10 cellular contexts compared by ENCODE assay signal in genomic region chr4:71006203-71006907, GRCh38. TPM values are rescaled to one million over a fixed set of nuclear protein-coding genes. Genes with fewer than 3 reads are reported as not detected.
DNase-seq lines count a peak whose midpoint lies in the region; ATAC-seq, FAIRE-seq and TF ChIP-seq lines count a peak whose summit lies in the region.
"Had no signal": no experiment of that assay in that cellular context is flagged by ENCODE, and none has a peak within 500 bp of the region (broad histone marks: within the 10 kb centered on the region; RNA-seq: fewer than 3 reads in every experiment).

No MANE protein-coding gene starts in this region.

- no peak overlapping the region for H2BK120ac ChIP-seq in mesendoderm (ENCODE audit: low read depth, low read length)

- H3K23ac ChIP-seq in mesendoderm (ENCODE audit: low read length) = no peak overlapping the region

- no peak for TF ChIP-seq POLR2A in GM18505 (IDR thresholded peaks at IDR 0.05; ENCODE audit: borderline replicate concordance, extremely low read depth, insufficient read depth, insufficient read length)

- no peak for FAIRE-seq in D721Med (lab: Jason Lieb, UNC)
- no peak for FAIRE-seq in kidney (lab: Jason Lieb, UNC)

- H2BK15ac ChIP-seq in mesendoderm (replicated peaks; ENCODE audit: low read depth) = no peak overlapping the region

- no peak overlapping the region for H3K4ac ChIP-seq in mesendoderm (ENCODE audit: low read depth, low read length)

- H2AK5ac ChIP-seq in mesendoderm (ENCODE audit: low read length) = no peak overlapping the region

- H3K36me3 ChIP-seq in effector memory CD4-positive, alpha-beta T cell (ENCODE audit: control insufficient read depth, insufficient read depth, low read length) = no peaks in the 10 kb centered on the region
- no peaks in the 10 kb centered on the region for H3K36me3 ChIP-seq in mesendoderm (ENCODE audit: control insufficient read depth, insufficient read depth, low read length)
- no peaks in the 10 kb centered on the region for H3K36me3 ChIP-seq in kidney (ENCODE audit: control insufficient read depth in 1 of 2, insufficient read depth in 2 of 2, low read length in 2 of 2)
- H3K36me3 ChIP-seq: right lobe of liver had no signal

- no peak overlapping the region for H2BK5ac ChIP-seq in mesendoderm (ENCODE audit: low read length)

- WGBS in mesendoderm (ENCODE audit: extremely low coverage, insufficient coverage, low lambda C conversion rate) = 100% methylated on average over 2 of the region's 6 CpGs

- no peak overlapping the region for H4K8ac ChIP-seq in mesendoderm (ENCODE audit: low read depth, low read length)

- no peak overlapping the region for H3K4me3 ChIP-seq in effector memory CD4-positive, alpha-beta T cell (ENCODE audit: insufficient read depth, low read depth, low read length, poor library complexity, severe bottlenecking)
- H3K4me3 ChIP-seq in mesendoderm (ENCODE audit: low read length) = no peak overlapping the region
- H3K4me3 ChIP-seq in kidney (ENCODE audit: low read length in 2 of 2) = no peak overlapping the region
- H3K4me3 ChIP-seq: right lobe of liver had no signal

- ATAC-seq in GM18505 (IDR thresholded peaks at IDR 0.05; ENCODE audit: unreplicated experiment) (peak; percentile 82), GM21447 (IDR thresholded peaks at IDR 0.05; ENCODE audit: unreplicated experiment) (peak; percentile 78), HG03439 (IDR thresholded peaks at IDR 0.05; ENCODE audit: unreplicated experiment) (peak; percentile 77)

- no peak overlapping the region for H3K56ac ChIP-seq in mesendoderm (ENCODE audit: low read length)

- no peaks in the 10 kb centered on the region for H3K27me3 ChIP-seq in effector memory CD4-positive, alpha-beta T cell (replicated peaks; ENCODE audit: control insufficient read depth, insufficient read depth, low read length, poor library complexity, severe bottlenecking)
- H3K27me3 ChIP-seq in mesendoderm (ENCODE audit: insufficient read depth, low read length, poor library complexity) = no peaks in the 10 kb centered on the region
- H3K27me3 ChIP-seq: right lobe of liver had no signal

- TF ChIP-seq CTCF in D721Med (IDR thresholded peaks at IDR 0.05; ENCODE audit: insufficient read depth, missing control alignments) (no peak), kidney (IDR thresholded peaks at IDR 0.05; ENCODE audit: borderline replicate concordance, extremely low read depth, insufficient read depth) (no peak)

- H3K9me3 ChIP-seq in effector memory CD4-positive, alpha-beta T cell (ENCODE audit: control insufficient read depth, low read length) = no peaks in the 10 kb centered on the region
- H3K9me3 ChIP-seq in kidney (ENCODE audit: control insufficient read depth in 1 of 2, low read length in 2 of 2) = no peaks in the 10 kb centered on the region
- H3K9me3 ChIP-seq: right lobe of liver had no signal

- H3K4me2 ChIP-seq in mesendoderm (ENCODE audit: low read length) = no peak overlapping the region

- no peak for DNase-seq in effector memory CD4-positive, alpha-beta T cell
- no peak for DNase-seq in D721Med (ENCODE audit: insufficient read length, low spot score)
- no peak for DNase-seq in mesendoderm
- DNase-seq in kidney = no peak
- DNase-seq in kidney glomerular epithelial cell (lab: John Stamatoyannopoulos, UW) = no peak
- DNase-seq: NCI-H2227 treated with DMSO at 0.1 percent for 48 hours, right lobe of liver had no signal

- peaks cover 5% of the 10 kb centered on the region for H3K79me2 ChIP-seq in mesendoderm (ENCODE audit: control insufficient read depth, insufficient read depth, low read length)

- H3K27ac ChIP-seq in effector memory CD4-positive, alpha-beta T cell (ENCODE audit: insufficient read depth, low read length, poor library complexity, severe bottlenecking) = peak overlapping the region; percentile 13
- H3K27ac ChIP-seq in mesendoderm (ENCODE audit: low read depth, low read length) = no peak overlapping the region
- H3K27ac ChIP-seq in kidney (ENCODE audit: low read depth in 2 of 2, low read length in 2 of 2) = no peak overlapping the region
- H3K27ac ChIP-seq: right lobe of liver had no signal

- H3K79me1 ChIP-seq in mesendoderm (ENCODE audit: low read length) = no peaks in the 10 kb centered on the region

- H3K18ac ChIP-seq in mesendoderm (ENCODE audit: low read length) = no peak overlapping the region

- intact Hi-C loops in kidney (cut with DNase I) = no loop called here

- peaks cover 26% of the 10 kb centered on the region for H3K4me1 ChIP-seq in effector memory CD4-positive, alpha-beta T cell (ENCODE audit: control insufficient read depth, insufficient read depth, low read length, poor library complexity, severe bottlenecking)
- H3K4me1 ChIP-seq in mesendoderm (ENCODE audit: control insufficient read depth, low read depth, low read length) (no peaks in the 10 kb centered on the region), kidney (ENCODE audit: control insufficient read depth in 1 of 2, insufficient read depth in 1 of 2, low read depth in 1 of 2, low read length in 2 of 2) (no peaks in the 10 kb centered on the region)

- H4K5ac ChIP-seq in mesendoderm (ENCODE audit: low read length) = no peak overlapping the region

- H3K9ac ChIP-seq in mesendoderm (ENCODE audit: low read length) (no peak overlapping the region), kidney (ENCODE audit: low read length in 2 of 2) (no peak overlapping the region)

RNA-seq across cellular contexts. Expression of gene DCK, which starts 12.9 kb away (rescaled TPM):
- 13.1 TPM for polyA plus RNA-seq in mesendoderm (2013, experiment 1 of 2)
- polyA plus RNA-seq in mesendoderm (2013, experiment 2 of 2) = 13.9 TPM
- 15.2 TPM for total RNA-seq in kidney
- polyA plus RNA-seq in kidney (ENCODE audit: insufficient read depth, low read depth, low replicate concordance) = 5.5 TPM
